Comparison of ENCODE assay signal across 1 cellular context in the genomic region with DNA sequence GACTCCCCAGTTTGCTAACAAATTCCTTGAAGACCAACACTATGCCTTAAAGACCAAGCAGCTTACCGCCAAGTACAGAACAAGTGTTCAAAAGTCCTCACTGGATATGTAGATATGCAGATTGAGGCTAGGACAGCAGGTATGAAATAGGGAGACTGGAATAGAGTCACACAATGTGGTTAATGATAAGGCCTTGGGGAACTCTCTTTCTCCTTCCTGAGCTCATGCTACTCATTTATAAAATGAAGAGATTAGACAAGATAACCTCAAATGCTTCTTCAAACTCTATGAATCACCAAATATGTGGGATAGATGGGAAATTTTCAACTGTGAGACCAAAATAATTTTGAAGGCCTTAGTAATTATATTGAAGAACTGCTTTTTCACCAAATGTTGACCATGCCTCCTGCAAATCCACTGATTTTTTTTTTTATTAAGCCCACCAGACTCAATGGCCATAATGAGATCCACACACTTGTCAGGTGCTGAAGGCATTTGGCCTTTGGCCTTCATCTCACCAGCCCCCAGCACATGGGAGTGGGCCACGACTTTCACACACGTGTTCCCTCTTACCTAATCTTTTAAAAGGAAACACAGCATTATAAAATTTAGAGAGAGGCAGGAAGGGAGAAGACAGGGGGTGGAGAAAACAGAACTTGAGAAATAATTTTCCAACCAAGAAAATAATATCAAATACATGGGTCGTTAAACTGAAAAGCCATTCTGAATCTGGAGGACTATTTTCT.
A peak's percentile ranks its signal among the peaks of the same experiment; 100 is the strongest.
TF ChIP-seq lines count a peak whose summit lies in the region.

No MANE protein-coding gene starts in this region.

TF ChIP-seq in K562, 482 proteins besides CTCF, POLR2A, EP300 and RAD21 (continued from another document and continues in another):
- no peak for TF ChIP-seq ZNF318 (IDR thresholded peaks at IDR 0.05; ENCODE audit: borderline replicate concordance in 1 of 2, low read depth in 1 of 2)
- TF ChIP-seq HLTF (IDR thresholded peaks at IDR 0.05), result no peak
- peak; percentile 61 for TF ChIP-seq CBFA2T2 (conservative IDR thresholded peaks at IDR 0.05)
- TF ChIP-seq PTBP1 (IDR thresholded peaks at IDR 0.05; ENCODE audit: low read depth, low read length), result no peak
- no peak; the same call in 1 of the 2 replicates for TF ChIP-seq JUND (IDR thresholded peaks at IDR 0.05; ENCODE audit: borderline replicate concordance, low read depth, low read length)
- peak; percentile 63; the same call in 2 of the 3 replicates for TF ChIP-seq JUND (tag; IDR thresholded peaks at IDR 0.05; ENCODE audit: borderline replicate concordance, low read depth, low read length)
- TF ChIP-seq ZBED1 (IDR thresholded peaks at IDR 0.05), result no peak
- TF ChIP-seq, protein P1, sequence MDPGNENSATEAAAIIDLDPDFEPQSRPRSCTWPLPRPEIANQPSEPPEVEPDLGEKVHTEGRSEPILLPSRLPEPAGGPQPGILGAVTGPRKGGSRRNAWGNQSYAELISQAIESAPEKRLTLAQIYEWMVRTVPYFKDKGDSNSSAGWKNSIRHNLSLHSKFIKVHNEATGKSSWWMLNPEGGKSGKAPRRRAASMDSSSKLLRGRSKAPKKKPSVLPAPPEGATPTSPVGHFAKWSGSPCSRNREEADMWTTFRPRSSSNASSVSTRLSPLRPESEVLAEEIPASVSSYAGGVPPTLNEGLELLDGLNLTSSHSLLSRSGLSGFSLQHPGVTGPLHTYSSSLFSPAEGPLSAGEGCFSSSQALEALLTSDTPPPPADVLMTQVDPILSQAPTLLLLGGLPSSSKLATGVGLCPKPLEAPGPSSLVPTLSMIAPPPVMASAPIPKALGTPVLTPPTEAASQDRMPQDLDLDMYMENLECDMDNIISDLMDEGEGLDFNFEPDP (CRISPR knock-in tag; IDR thresholded peaks at IDR 0.05), result no peak
- no peak for TF ChIP-seq ELF2 (CRISPR knock-in tag; IDR thresholded peaks at IDR 0.05)
- TF ChIP-seq ZFPM2 (CRISPR knock-in tag; IDR thresholded peaks at IDR 0.05), result no peak
- no peak for TF ChIP-seq POLR2AphosphoS2 (IDR thresholded peaks at IDR 0.05; ENCODE audit: low read length)
- no peak for TF ChIP-seq THRAP3 (IDR thresholded peaks at IDR 0.05; ENCODE audit: borderline replicate concordance)
- peak; percentile 44; the same call in 1 of the 2 replicates for TF ChIP-seq CTBP1 (IDR thresholded peaks at IDR 0.05; ENCODE audit: borderline replicate concordance)
- no peak for TF ChIP-seq HDAC3 (IDR thresholded peaks at IDR 0.05; ENCODE audit: borderline replicate concordance, partially characterized antibody)
- no peak for TF ChIP-seq ZNF274 (IDR thresholded peaks at IDR 0.05; ENCODE audit: borderline replicate concordance, low read depth, low read length)
- peak; percentile 90 for TF ChIP-seq MECOM (CRISPR knock-in tag; IDR thresholded peaks at IDR 0.05)
- no peak for TF ChIP-seq SMARCC2 (IDR thresholded peaks at IDR 0.05; ENCODE audit: low read depth)
- TF ChIP-seq L3MBTL2 (IDR thresholded peaks at IDR 0.05), result peak; percentile 38; the same call in 1 of the 2 replicates
- TF ChIP-seq KAT2B (IDR thresholded peaks at IDR 0.05; ENCODE audit: low read depth, low read length), result no peak
- TF ChIP-seq BCLAF1 (IDR thresholded peaks at IDR 0.05; ENCODE audit: borderline replicate concordance in 1 of 2, control insufficient read depth in 1 of 2, low read depth in 2 of 2, low read length in 1 of 2), result no peak
- no peak for TF ChIP-seq ZNF140 (CRISPR knock-in tag; IDR thresholded peaks at IDR 0.05)
- TF ChIP-seq THAP7 (CRISPR knock-in tag; IDR thresholded peaks at IDR 0.05), result no peak
- TF ChIP-seq ZNF224 (CRISPR knock-in tag; IDR thresholded peaks at IDR 0.05), result no peak
- TF ChIP-seq HMG20B (CRISPR knock-in tag; IDR thresholded peaks at IDR 0.05), result no peak
- no peak for TF ChIP-seq CBX8 (IDR thresholded peaks at IDR 0.05; ENCODE audit: borderline replicate concordance, extremely low read depth, low read depth, low read length, poor library complexity, severe bottlenecking)
- TF ChIP-seq NFATC3 (IDR thresholded peaks at IDR 0.05), result no peak
- no peak for TF ChIP-seq KLF1 (tag; IDR thresholded peaks at IDR 0.05)
- TF ChIP-seq SMARCA4 (IDR thresholded peaks at IDR 0.05), result peak; percentile 64; the same call in 1 of the 2 replicates
- TF ChIP-seq FOXJ3 (CRISPR knock-in tag; IDR thresholded peaks at IDR 0.05), result no peak
- TF ChIP-seq REST (CRISPR knock-in tag; IDR thresholded peaks at IDR 0.05; ENCODE audit: low read depth), result no peak
- TF ChIP-seq ZNF592 (IDR thresholded peaks at IDR 0.05), result no peak
- TF ChIP-seq, protein P2, sequence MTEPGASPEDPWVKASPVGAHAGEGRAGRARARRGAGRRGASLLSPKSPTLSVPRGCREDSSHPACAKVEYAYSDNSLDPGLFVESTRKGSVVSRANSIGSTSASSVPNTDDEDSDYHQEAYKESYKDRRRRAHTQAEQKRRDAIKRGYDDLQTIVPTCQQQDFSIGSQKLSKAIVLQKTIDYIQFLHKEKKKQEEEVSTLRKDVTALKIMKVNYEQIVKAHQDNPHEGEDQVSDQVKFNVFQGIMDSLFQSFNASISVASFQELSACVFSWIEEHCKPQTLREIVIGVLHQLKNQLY (CRISPR knock-in tag; conservative IDR thresholded peaks at IDR 0.05), result no peak
